In the genomic region with DNA sequence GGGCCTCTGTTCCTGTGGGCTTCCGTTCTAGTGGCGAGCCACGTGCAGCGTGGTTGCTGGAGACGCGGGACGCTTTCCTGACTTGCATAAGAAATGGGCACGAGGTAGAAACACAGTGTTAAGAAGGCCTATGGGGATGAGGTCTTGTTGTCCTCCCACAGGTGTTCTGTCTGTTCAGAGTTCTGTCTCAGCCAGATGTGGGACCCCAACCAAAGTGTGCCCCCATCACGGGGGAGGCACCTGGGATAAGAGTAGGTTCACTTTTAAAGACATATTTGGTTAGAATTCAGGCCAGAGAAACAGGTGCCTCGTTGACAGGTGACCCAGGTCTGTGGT, we compare ENCODE assay signal across 18 cellular contexts. TPM values are rescaled to one million over a fixed set of nuclear protein-coding genes. Genes with fewer than 3 reads are reported as not detected.
DNase-seq lines count a peak whose midpoint lies in the region; ATAC-seq, FAIRE-seq and TF ChIP-seq lines count a peak whose summit lies in the region.
"Had no signal": no experiment of that assay in that cellular context is flagged by ENCODE, and none has a peak within 500 bp of the region (broad histone marks: within the 10 kb centered on the region; RNA-seq: fewer than 3 reads in every experiment).

No MANE protein-coding gene starts in this region.

- peaks cover 5% of the 10 kb centered on the region for H3K27me3 Mint-ChIP-seq in activated naive CD8-positive, alpha-beta T cell
- H3K27me3 Mint-ChIP-seq in activated naive CD8-positive, alpha-beta T cell treated with anti-CD3 and anti-CD28 coated beads, Interleukin-2, amount 50 U/mL, for 24 hours, result peaks cover 16% of the 10 kb centered on the region
- peaks cover 24% of the 10 kb centered on the region for H3K27me3 Mint-ChIP-seq in stimulated activated naive CD8-positive, alpha-beta T cell treated with anti-CD3 and anti-CD28 coated beads, Interleukin-15, Interleukin-2, amounts not matched to agents 100 ng/mL and 50 ng/mL, for 24 hours

- no peak for TF ChIP-seq POLR2A in H1 (IDR thresholded peaks at IDR 0.05; ENCODE audit: control extremely low read depth in 1 of 2, low read depth in 2 of 2, low read length in 2 of 2)

- H2BK15ac ChIP-seq in H1 (ENCODE audit: low read length), result no peak overlapping the region; the same call in 1 of the 2 replicates

- no peak overlapping the region for H3K14ac ChIP-seq in H1 (ENCODE audit: insufficient read length)

- H3K4ac ChIP-seq in H1 (replicated peaks; ENCODE audit: insufficient read length, low read depth, low read length), result no peak overlapping the region

- no peak overlapping the region for H2AK5ac ChIP-seq in H1 (ENCODE audit: low read depth, low read length)

- no peak for ATAC-seq in activated naive CD8-positive, alpha-beta T cell treated with anti-CD3 and anti-CD28 coated beads, Interleukin-2, amount 50 U/mL, for 24 hours
- no peak for ATAC-seq in RWPE2 (ENCODE audit: low read depth)
- ATAC-seq in Right ventricle myocardium superior (ENCODE audit: poor library complexity), result no peak
- no peak for ATAC-seq in activated CD4-positive, CD25-positive, alpha-beta regulatory T cell treated with anti-CD3 and anti-CD28 coated beads, Interleukin-2, amount 50 U/mL, for 24 hours
- ATAC-seq: GM23338 had no signal

- H2BK5ac ChIP-seq in H1 (ENCODE audit: low read depth, low read length), result no peak overlapping the region

- CTCF ChIA-PET in H1 (lab: Charles Lee; ENCODE audit: partially characterized antibody), result interaction anchor here (1.6 kb wide), 1 partner anchor 35 kb away, joined by 3 read pairs; no protein-coding TSS in a partner anchor

- no peak for DNase-seq in activated naive CD8-positive, alpha-beta T cell treated with anti-CD3 and anti-CD28 coated beads, Interleukin-2, amount 50 U/mL, for 24 hours
- DNase-seq in RWPE2 (ENCODE audit: low spot score) (no peak), H1 (ENCODE audit: low read depth in 1 of 2, low spot score in 2 of 2) (no peak), Right ventricle myocardium superior (no peak), NCI-H128 (lab: John Stamatoyannopoulos, UW; ENCODE audit: unreplicated experiment) (no peak)
- DNase-seq: DMS79, GDM1, MM.1S, NCI-H1105 treated with DMSO at 0.1 percent for 48 hours, NCI-H187 treated with DMSO at 0.1 percent for 48 hours, NCI-H446, NCI-H748 treated with DMSO at 0.1 percent for 48 hours, SHP77 treated with DMSO at 0.1 percent for 48 hours had no signal

- H3K4me2 ChIP-seq in H1 (ENCODE audit: insufficient read depth in 1 of 2, low read depth in 2 of 2, low read length in 2 of 2), result no peak overlapping the region
- H3K4me2 ChIP-seq: GM23338 had no signal

- H3K4me1 Mint-ChIP-seq in activated naive CD8-positive, alpha-beta T cell (ENCODE audit: low read depth), result peaks cover 22% of the 10 kb centered on the region
- H3K4me1 Mint-ChIP-seq in activated naive CD8-positive, alpha-beta T cell treated with anti-CD3 and anti-CD28 coated beads, Interleukin-2, amount 50 U/mL, for 24 hours, result peaks cover 22% of the 10 kb centered on the region
- peaks cover 22% of the 10 kb centered on the region for H3K4me1 Mint-ChIP-seq in stimulated activated naive CD8-positive, alpha-beta T cell treated with anti-CD3 and anti-CD28 coated beads, Interleukin-15, Interleukin-2, amounts not matched to agents 100 ng/mL and 50 ng/mL, for 24 hours (ENCODE audit: low read depth)

- no peak overlapping the region for H3K9ac ChIP-seq in H1 (replicated peaks in 1 of 4; ENCODE audit: extremely low read depth in 1 of 4, low read depth in 3 of 4, low read length in 3 of 4)

- H3K36me3 Mint-ChIP-seq in activated naive CD8-positive, alpha-beta T cell, result no peaks in the 10 kb centered on the region
- no peaks in the 10 kb centered on the region for H3K36me3 Mint-ChIP-seq in activated naive CD8-positive, alpha-beta T cell treated with anti-CD3 and anti-CD28 coated beads, Interleukin-2, amount 50 U/mL, for 24 hours (ENCODE audit: low read depth)
- H3K36me3 Mint-ChIP-seq in stimulated activated naive CD8-positive, alpha-beta T cell treated with anti-CD3 and anti-CD28 coated beads, Interleukin-15, Interleukin-2, amounts not matched to agents 100 ng/mL and 50 ng/mL, for 24 hours (ENCODE audit: low read depth), result no peaks in the 10 kb centered on the region
- H3K36me3 Mint-ChIP-seq: CD14-positive monocyte had no signal

- no peaks in the 10 kb centered on the region for H4K20me1 ChIP-seq in H1 (replicated peaks in 1 of 2; ENCODE audit: control insufficient read depth in 1 of 2, insufficient read depth in 2 of 2, low read length in 2 of 2)

- H3K36me3 ChIP-seq in RWPE2 (ENCODE audit: low read depth) (no peaks in the 10 kb centered on the region), H1 (ENCODE audit: control insufficient read depth in 2 of 4, insufficient read depth in 4 of 4, low read length in 3 of 4) (no peaks in the 10 kb centered on the region)

- H3K4me3 Mint-ChIP-seq in activated naive CD8-positive, alpha-beta T cell, result no peak overlapping the region
- H3K4me3 Mint-ChIP-seq in activated naive CD8-positive, alpha-beta T cell treated with anti-CD3 and anti-CD28 coated beads, Interleukin-2, amount 50 U/mL, for 24 hours, result no peak overlapping the region
- H3K4me3 Mint-ChIP-seq in stimulated activated naive CD8-positive, alpha-beta T cell treated with anti-CD3 and anti-CD28 coated beads, Interleukin-15, Interleukin-2, amounts not matched to agents 100 ng/mL and 50 ng/mL, for 24 hours, result no peak overlapping the region
- H3K4me3 Mint-ChIP-seq: CD14-positive monocyte, GM23338 had no signal

- no peaks in the 10 kb centered on the region for H3K9me3 Mint-ChIP-seq in activated naive CD8-positive, alpha-beta T cell (ENCODE audit: low read depth)
- no peaks in the 10 kb centered on the region for H3K9me3 Mint-ChIP-seq in activated naive CD8-positive, alpha-beta T cell treated with anti-CD3 and anti-CD28 coated beads, Interleukin-2, amount 50 U/mL, for 24 hours
- H3K9me3 Mint-ChIP-seq in stimulated activated naive CD8-positive, alpha-beta T cell treated with anti-CD3 and anti-CD28 coated beads, Interleukin-15, Interleukin-2, amounts not matched to agents 100 ng/mL and 50 ng/mL, for 24 hours, result no peaks in the 10 kb centered on the region
- H3K9me3 Mint-ChIP-seq: GM23338 had no signal

- peak overlapping the region; percentile 13 for H3K27ac Mint-ChIP-seq in activated naive CD8-positive, alpha-beta T cell
- H3K27ac Mint-ChIP-seq in activated naive CD8-positive, alpha-beta T cell treated with anti-CD3 and anti-CD28 coated beads, Interleukin-2, amount 50 U/mL, for 24 hours, result no peak overlapping the region
- peak overlapping the region; percentile 81 for H3K27ac Mint-ChIP-seq in stimulated activated naive CD8-positive, alpha-beta T cell treated with anti-CD3 and anti-CD28 coated beads, Interleukin-15, Interleukin-2, amounts not matched to agents 100 ng/mL and 50 ng/mL, for 24 hours
- H3K27ac Mint-ChIP-seq: GM23338 had no signal

- no peak overlapping the region for H3K4me3 ChIP-seq in RWPE2 (ENCODE audit: severe bottlenecking)
- H3K4me3 ChIP-seq in H1 (ENCODE audit: extremely low read depth in 1 of 4, insufficient read depth in 2 of 4, low read depth in 3 of 4, low read length in 4 of 4), result no peak overlapping the region
- H3K4me3 ChIP-seq: GM23338 had no signal

- H3K27ac ChIP-seq in RWPE2 (ENCODE audit: poor library complexity, severe bottlenecking) (peak overlapping the region; percentile 99), H1 (ENCODE audit: low read depth, low read length) (no peak overlapping the region)

- TF ChIP-seq RAD21 in H1 (IDR thresholded peaks at IDR 0.05 in 1 of 2, conservative IDR thresholded peaks at IDR 0.05 in 1 of 2; ENCODE audit: low read depth in 2 of 2, low read length in 2 of 2), result no peak

- no peaks in the 10 kb centered on the region; the same call in 1 of the 2 replicates for H3K23me2 ChIP-seq in H1 (ENCODE audit: low read depth, low read length)

- TF ChIP-seq EP300 in H1 (IDR thresholded peaks at IDR 0.05; ENCODE audit: borderline replicate concordance in 1 of 2, low read depth in 2 of 2, low read length in 2 of 2), result no peak

- no peak overlapping the region for H2BK120ac ChIP-seq in H1 (replicated peaks; ENCODE audit: low read depth, low read length)

- no peak overlapping the region for H3K23ac ChIP-seq in H1 (ENCODE audit: insufficient read length)

- H3K79me2 ChIP-seq in H1 (ENCODE audit: control insufficient read depth in 1 of 2, insufficient read depth in 2 of 2, low read length in 2 of 2), result no peaks in the 10 kb centered on the region

- H3K4me1 ChIP-seq in RWPE2 (ENCODE audit: insufficient read depth, poor library complexity, severe bottlenecking) (peaks cover 33% of the 10 kb centered on the region), H1 (replicated peaks in 1 of 4; ENCODE audit: control insufficient read depth in 3 of 4, insufficient read depth in 4 of 4, low read length in 3 of 4) (no peaks in the 10 kb centered on the region)

- no peak overlapping the region for H4K5ac ChIP-seq in H1 (ENCODE audit: insufficient read length, low read depth, low read length)

- H3K9me3 ChIP-seq in RWPE2 (ENCODE audit: severe bottlenecking) (no peaks in the 10 kb centered on the region), H1 (ENCODE audit: insufficient read depth in 2 of 2, low read depth in 1 of 2, low read length in 1 of 2) (no peaks in the 10 kb centered on the region)

- H3K79me1 ChIP-seq in H1 (ENCODE audit: low read depth, low read length), result no peaks in the 10 kb centered on the region

- H2BK12ac ChIP-seq in H1 (ENCODE audit: low read depth, low read length), result 0 out of 2 replicates have a peak overlapping the region, but pooled peaks have one; percentile 27

- no peak overlapping the region for H2AFZ ChIP-seq in H1 (ENCODE audit: low read length)
- H2AFZ ChIP-seq: GM23338 had no signal

- FAIRE-seq in H1 (lab: Jason Lieb, UNC), result no peak

- no peak overlapping the region for H3K56ac ChIP-seq in H1 (replicated peaks; ENCODE audit: insufficient read length, low read depth, low read length)

- H2BK20ac ChIP-seq in H1 (ENCODE audit: low read length), result 0 out of 2 replicates have a peak overlapping the region, but pooled peaks have one; percentile 18

- intact Hi-C loops in Right ventricle myocardium superior (cut with DNase I), result no loop called here

- POLR2A ChIA-PET in H1 (lab: Charles Lee; ENCODE audit: partially characterized antibody), result no interaction called here

- H3K18ac ChIP-seq in H1 (ENCODE audit: extremely low read depth, low read length), result no peak overlapping the region

- no peak for TF ChIP-seq CTCF in RWPE2 (IDR thresholded peaks at IDR 0.05; ENCODE audit: poor library complexity, severe bottlenecking)
- no peak for TF ChIP-seq CTCF in H1 (IDR thresholded peaks at IDR 0.05; ENCODE audit: control extremely low read depth in 1 of 3, insufficient read depth in 1 of 3, low read depth in 1 of 3, low read length in 3 of 3)

- H3K27me3 ChIP-seq in RWPE2 (ENCODE audit: insufficient read depth, poor library complexity, severe bottlenecking) (no peaks in the 10 kb centered on the region), H1 (replicated peaks in 1 of 4; ENCODE audit: control insufficient read depth in 3 of 4, extremely low read depth in 1 of 4, insufficient read depth in 3 of 4, low read length in 3 of 4) (no peaks in the 10 kb centered on the region)

- H4K91ac ChIP-seq in H1 (replicated peaks; ENCODE audit: insufficient read length, low read length), result peak overlapping the region; percentile 5

- 92% methylated on average over 10 of the region's 10 CpGs; no CpG with 5 or more reads in 1 of the 2 experiments for WGBS in H1 (ENCODE audit: extremely low coverage in 1 of 2, insufficient coverage in 1 of 2, insufficient read length in 1 of 2, insufficient replicate concordance in 2 of 2, low coverage in 1 of 2, low lambda C conversion rate in 2 of 2, missing lambda C conversion rate in 1 of 2), 2 experiments

- H4K8ac ChIP-seq in H1 (ENCODE audit: extremely low read depth, insufficient read depth, low read length), result peak overlapping the region; percentile 18

RNA-seq across cellular contexts. Expression of gene PITRM1, which starts 56.0 kb away (rescaled TPM):
- total RNA-seq in H1 (2021; fragmentation: NEBNext Ultra II Directional; extraction: Animal tissue kit (Norgen Biotek cat#: 25700)), result 28.3 and 31.5 TPM in 2 replicates
- polyA plus RNA-seq in H1 (2011; rRNA removed), result 18.6 and 21.2 TPM in 2 replicates
- polyA plus RNA-seq in H1 (2011; cell fraction: cytosol; rRNA removed), result 17.8 TPM
- 64.4 TPM for polyA plus RNA-seq in H1 (2011; cell fraction: nucleus; rRNA removed)
- 26.8 to 32.2 TPM (median 27.6 TPM) in 4 replicates for polyA plus RNA-seq in H1 (2012, experiment 1 of 2)
- 11.7 TPM for polyA plus RNA-seq in H1 (2012, experiment 2 of 2)
- 30.9 TPM for polyA plus RNA-seq in H1 (2013, experiment 1 of 2)
- 26.0 TPM for polyA plus RNA-seq in H1 (2013, experiment 2 of 2)
- 23.7 and 24.5 TPM in 2 replicates for polyA minus RNA-seq in H1 (2011; rRNA and poly(A)+ RNA removed)
- polyA minus RNA-seq in H1 (2011; cell fraction: cytosol; rRNA and poly(A)+ RNA removed), result 17.3 TPM
- polyA minus RNA-seq in H1 (2011; cell fraction: nucleus; rRNA and poly(A)+ RNA removed), result 28.3 TPM
- total RNA-seq in Right ventricle myocardium superior, result 84.4 TPM
